ENCODE assay signal across 10 cellular contexts in genomic region chr10:65112573-65112972, GRCh38.
"Had no signal": no experiment of that assay in that cellular context is flagged by ENCODE, and none has a peak within 500 bp of the region (broad histone marks: within the 10 kb centered on the region; RNA-seq: fewer than 3 reads in every experiment).

No MANE protein-coding gene starts in this region.

- H3K27ac Mint-ChIP-seq: HFFc6, IgD-negative memory B cell had no signal

- DNase-seq: GM23248, GOT3, H7, HFFc6, KBM-7 had no signal

- H3K4me3 ChIP-seq: GM23248, HAP-1 had no signal

- FAIRE-seq: HepG2 had no signal

- H3K36me3 ChIP-seq: HAP-1 had no signal

- H2AFZ ChIP-seq: GM23248 had no signal

- H3K27me3 Mint-ChIP-seq: IgD-negative memory B cell had no signal

- H3K27ac ChIP-seq: GM23248, HL-60 had no signal

- H3K4me1 ChIP-seq: HAP-1 had no signal

- H3K9me3 ChIP-seq: HAP-1 had no signal

- ATAC-seq: HCT116, HepG2 had no signal

- H3K4me1 Mint-ChIP-seq: IgD-negative memory B cell had no signal

- H3K4me3 Mint-ChIP-seq: HFFc6 had no signal

- H3K36me3 Mint-ChIP-seq: IgD-negative memory B cell had no signal

- H3K9ac ChIP-seq: GM23248 had no signal
